ENCODE assay signal across 8 cellular contexts in the genomic region with DNA sequence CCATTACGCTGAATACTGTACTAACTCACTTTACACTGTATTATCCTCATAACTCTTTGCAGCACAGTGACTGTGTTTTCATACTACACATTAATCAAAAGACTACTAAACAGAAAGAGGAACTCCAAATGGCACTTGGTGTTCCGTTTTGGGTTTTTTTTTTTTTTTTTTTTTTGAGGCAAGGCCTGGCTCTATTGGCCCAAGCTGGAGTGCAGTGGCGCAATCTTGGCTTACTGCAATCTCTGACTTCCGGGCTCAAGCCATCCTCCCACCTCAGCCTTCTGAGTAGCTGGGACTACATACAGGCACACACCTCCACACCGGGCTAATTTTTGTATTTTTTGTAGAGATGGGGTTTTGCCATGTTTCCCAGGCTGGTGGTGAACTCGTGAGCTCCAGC. TPM values are rescaled to one million over a fixed set of nuclear protein-coding genes. Genes with fewer than 3 reads are reported as not detected.
DNase-seq lines count a peak whose midpoint lies in the region; ATAC-seq and TF ChIP-seq lines count a peak whose summit lies in the region.

No MANE protein-coding gene starts in this region.

- no peak overlapping the region; the same call in 1 of the 2 replicates for H3K4me2 ChIP-seq in OCI-LY7 (ENCODE audit: low read length)

- H3K27me3 ChIP-seq in liver (ENCODE audit: control insufficient read depth in 4 of 4, insufficient read depth in 4 of 4, low read length in 3 of 4), result no peaks in the 10 kb centered on the region

- H3K4me1 ChIP-seq in OCI-LY7 (ENCODE audit: insufficient read depth, low read length, poor library complexity, severe bottlenecking), result peaks cover 9% of the 10 kb centered on the region
- H3K4me1 ChIP-seq in liver (ENCODE audit: control insufficient read depth in 4 of 4, insufficient read depth in 4 of 4, low read length in 3 of 4), result peaks cover 4 to 8% (median 6%) of the 10 kb centered on the region in 4 donors

- 0 out of 2 replicates have a peak, but pooled peaks cover 12% of the 10 kb centered on the region for H4K20me1 ChIP-seq in OCI-LY7 (ENCODE audit: insufficient read depth, low read length)

- WGBS in liver, result 63% methylated on average over 6 of the region's 6 CpGs

- H3K4me3 ChIP-seq in OCI-LY7 (ENCODE audit: low read depth, low read length, poor library complexity, severe bottlenecking) (no peak overlapping the region), liver (ENCODE audit: low read depth in 1 of 3, low read length in 3 of 3) (no peak overlapping the region)

- intact Hi-C loops in OCI-LY7 (cut with micrococcal nuclease; ENCODE audit: unreplicated experiment), result no loop called here

- H3K79me2 ChIP-seq in OCI-LY7 (ENCODE audit: insufficient read depth, low read depth, low read length), result peaks cover 21% of the 10 kb centered on the region; the same call in 1 of the 2 replicates

- no peak overlapping the region for H2AFZ ChIP-seq in OCI-LY7 (ENCODE audit: low read length)

- H3K9me2 ChIP-seq in OCI-LY7 (ENCODE audit: insufficient read depth, low read length), result no peaks in the 10 kb centered on the region

- H3K27ac ChIP-seq in OCI-LY7 (ENCODE audit: low read depth, low read length, poor library complexity, severe bottlenecking), result no peak overlapping the region
- peak overlapping the region in 1 of 2 donors; percentile 28 for H3K27ac ChIP-seq in liver (ENCODE audit: low read depth in 1 of 2, low read length in 2 of 2)
- no peak overlapping the region for H3K27ac ChIP-seq in RWPE1

- CTCF ChIA-PET in OCI-LY7 (lab: Charles Lee; ENCODE audit: unreplicated experiment) (interaction anchor here (1.4 kb wide), 1 partner anchor 10 kb away, joined by 3 read pairs; no protein-coding TSS in a partner anchor), RWPE1 (lab: Yijun Ruan, JAX) (no interaction called here)

- ATAC-seq in GM18868 (IDR thresholded peaks at IDR 0.05; ENCODE audit: unreplicated experiment), result peak; percentile 82
- peak; percentile 54 for ATAC-seq in HG02763 (IDR thresholded peaks at IDR 0.05; ENCODE audit: unreplicated experiment)
- no peak for ATAC-seq in HG02870 (IDR thresholded peaks at IDR 0.05; ENCODE audit: unreplicated experiment)

- H3K9me3 ChIP-seq in OCI-LY7 (ENCODE audit: low read length) (no peaks in the 10 kb centered on the region), liver (ENCODE audit: control insufficient read depth in 4 of 4, low read length in 3 of 4) (no peaks in the 10 kb centered on the region)

- BruUV-seq in OCI-LY7 (replicated peaks; lab: Mats Ljungman, UMichigan), result no TSS peak

- no peak for TF ChIP-seq CTCF in OCI-LY7 (conservative IDR thresholded peaks at IDR 0.05; ENCODE audit: low read length)
- no peak for TF ChIP-seq CTCF in liver (IDR thresholded peaks at IDR 0.05; ENCODE audit: low read depth, low read length, missing input control)
- no peak for TF ChIP-seq CTCF in RWPE1 (conservative IDR thresholded peaks at IDR 0.05; ENCODE audit: low read depth)

- POLR2A ChIA-PET in OCI-LY7 (lab: Charles Lee) (interaction anchor here (0.7 to 0.9 kb wide), 3 partner anchors 10 to 271 kb away, joined by 3 to 5 read pairs (median 5); no protein-coding TSS in a partner anchor), RWPE1 (lab: Yijun Ruan, JAX; ENCODE audit: low non-redundant PET) (no interaction called here)

- no peak for TF ChIP-seq RAD21 in liver (IDR thresholded peaks at IDR 0.05)

- DNase-seq in OCI-LY7 (ENCODE audit: low spot score) (peak; percentile 35), RWPE1 (ENCODE audit: low spot score) (no peak)
- no peak for DNase-seq in stimulated activated CD8-positive, alpha-beta memory T cell treated with anti-CD3 and anti-CD28 coated beads, Interleukin-4, amount 100 ng/mL, for 48 hours
- DNase-seq in activated CD4-positive, CD25-positive, alpha-beta regulatory T cell (lab: John Stamatoyannopoulos, UW), result no peak

- H3K36me3 ChIP-seq in OCI-LY7 (ENCODE audit: insufficient read depth, low read length), result no peaks in the 10 kb centered on the region
- H3K36me3 ChIP-seq in liver (ENCODE audit: control insufficient read depth in 4 of 4, insufficient read depth in 3 of 4, low read depth in 1 of 4, low read length in 3 of 4), result peaks cover 0 to 4% (median 0%) of the 10 kb centered on the region in 4 donors

- H3K9ac ChIP-seq in liver (ENCODE audit: low read depth in 1 of 2, low read length in 2 of 2), result no peak overlapping the region

TF ChIP-seq in liver, 16 proteins besides CTCF, POLR2A, EP300 and RAD21:
- TF ChIP-seq YY1 (IDR thresholded peaks at IDR 0.05), result peak; percentile 49
- TF ChIP-seq GABPA (IDR thresholded peaks at IDR 0.05 in 1 of 2, conservative IDR thresholded peaks at IDR 0.05 in 1 of 2), result peak; percentile 22 to 63
- TF ChIP-seq EGR1 (IDR thresholded peaks at IDR 0.05; ENCODE audit: low read depth in 2 of 2), result no peak

RNA-seq across cellular contexts. Expression of gene KLHL8, which starts 10.7 kb away (rescaled TPM):
- total RNA-seq in OCI-LY7 (2014; rRNA removed; shearing (Covaris generic)), result 9.0 and 12.6 TPM in 2 replicates
- total RNA-seq in OCI-LY7 (2022) (20.3 and 23.4 TPM in 2 replicates), liver (10 to 100 TPM in 1 of 2 donors, 1 to 10 TPM in 1; 7.4 to 14.4 TPM)
- 1 to 10 TPM; 2.9 TPM for polyA plus RNA-seq in liver
